In the genomic region with DNA sequence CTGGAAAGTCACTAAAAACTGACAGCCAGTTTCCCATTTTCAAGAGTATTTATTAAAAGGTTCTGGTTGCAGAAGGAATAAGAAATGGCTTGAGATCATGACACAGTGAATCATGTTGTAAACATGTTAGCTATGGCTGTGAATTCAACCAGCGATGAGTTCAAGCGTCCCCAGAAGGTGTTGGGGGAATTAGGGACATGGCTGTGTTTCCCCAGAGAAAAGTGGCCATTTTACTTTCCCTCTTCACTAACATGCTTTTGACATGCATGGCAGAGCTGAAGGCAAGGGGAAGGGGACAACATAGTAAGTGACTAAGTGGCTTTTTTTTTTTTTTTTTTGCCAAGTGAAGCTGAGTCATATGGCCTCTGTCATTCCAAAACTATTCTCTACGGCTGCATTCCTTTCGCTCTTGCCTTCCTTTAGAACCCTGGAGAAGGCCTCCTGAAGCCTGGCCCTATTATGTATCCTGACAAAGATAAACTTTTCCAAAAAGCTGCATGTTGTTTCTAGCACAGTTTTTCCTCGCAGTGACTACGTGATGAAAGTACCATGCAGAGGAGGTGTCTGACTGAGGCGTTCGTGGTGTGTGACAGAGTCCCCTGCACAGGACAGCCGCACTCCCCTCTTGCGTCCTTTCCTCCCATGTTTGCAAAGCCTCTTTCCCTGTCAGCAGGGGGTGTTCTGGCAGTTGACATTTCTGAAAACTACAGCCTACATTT, we compare ENCODE assay signal across 8 cellular contexts. TPM values are rescaled to one million over a fixed set of nuclear protein-coding genes. Genes with fewer than 3 reads are reported as not detected.
DNase-seq lines count a peak whose midpoint lies in the region; ATAC-seq and TF ChIP-seq lines count a peak whose summit lies in the region.

No MANE protein-coding gene starts in this region.

- ATAC-seq in omental fat pad (ENCODE audit: low FRiP score) (peak; percentile 28), HG03045 (IDR thresholded peaks at IDR 0.05; ENCODE audit: unreplicated experiment) (no peak)

- peak overlapping the region; percentile 61; the same call in 1 of the 2 replicates for H3K27ac ChIP-seq in HUES6 (ENCODE audit: low read depth, low read length)

- TF ChIP-seq CTCF in GM12865 (IDR thresholded peaks at IDR 0.05; ENCODE audit: insufficient read depth, low read depth, low read length, missing control alignments) (no peak), epithelial cell of esophagus (IDR thresholded peaks at IDR 0.05; ENCODE audit: insufficient read depth, low read depth, low read length, missing control alignments) (no peak), omental fat pad (IDR thresholded peaks at IDR 0.05) (no peak)

- no peaks in the 10 kb centered on the region for H3K9me3 ChIP-seq in HUES6 (ENCODE audit: control insufficient read depth, insufficient read depth, low read depth, low read length)

- DNase-seq in GM12865 (ENCODE audit: low read depth) = peak; percentile 62
- DNase-seq in epithelial cell of esophagus (ENCODE audit: low read depth) = peak; percentile 83
- DNase-seq in omental fat pad (ENCODE audit: low spot score) = no peak
- no peak for DNase-seq in SIG-M5 (lab: John Stamatoyannopoulos, UW)
- DNase-seq in NCI-H1417 treated with DMSO at 0.1 percent for 48 hours (lab: John Stamatoyannopoulos, UW) = no peak
- DNase-seq in SHP77 (lab: John Stamatoyannopoulos, UW) = no peak

- H3K36me3 ChIP-seq in HUES6 (ENCODE audit: control insufficient read depth, insufficient read depth, low read length) = no peaks in the 10 kb centered on the region

- peaks cover 26% of the 10 kb centered on the region for H3K4me1 ChIP-seq in HUES6 (ENCODE audit: control insufficient read depth, insufficient read depth, low read length)

- H3K9ac ChIP-seq in HUES6 (ENCODE audit: low read length) = peak overlapping the region; percentile 54

- H3K4me3 ChIP-seq in GM12865 (ENCODE audit: low read depth, low read length) (no peak overlapping the region), HUES6 (ENCODE audit: low read depth, low read length) (peak overlapping the region; percentile 17; the same call in 1 of the 2 replicates), epithelial cell of esophagus (ENCODE audit: low read length) (no peak overlapping the region)

- H3K27me3 ChIP-seq in HUES6 (ENCODE audit: control insufficient read depth, insufficient read depth, low read length) = no peaks in the 10 kb centered on the region

RNA-seq across cellular contexts. Expression of a gene that starts 46.9 kb away (rescaled TPM):
- total RNA-seq in omental fat pad = 100 to 1,000 TPM in 2 of 4 donors, 10 to 100 TPM in 2; 87.2 to 124 (median 94.5) TPM

Comparison
In these comparisons a context has a peak if more than half of its experiments do, and no peak if none do; other contexts are left out.
1. DNase-seq: peak in GM12865 (single experiment) and epithelial cell of esophagus (single experiment); none in omental fat pad (single experiment), SIG-M5 (single experiment), NCI-H1417 treated with DMSO at 0.1 percent for 48 hours (single experiment) and SHP77 (0 of 2).